ENCODE assay signal across 18 cellular contexts in the genomic region with DNA sequence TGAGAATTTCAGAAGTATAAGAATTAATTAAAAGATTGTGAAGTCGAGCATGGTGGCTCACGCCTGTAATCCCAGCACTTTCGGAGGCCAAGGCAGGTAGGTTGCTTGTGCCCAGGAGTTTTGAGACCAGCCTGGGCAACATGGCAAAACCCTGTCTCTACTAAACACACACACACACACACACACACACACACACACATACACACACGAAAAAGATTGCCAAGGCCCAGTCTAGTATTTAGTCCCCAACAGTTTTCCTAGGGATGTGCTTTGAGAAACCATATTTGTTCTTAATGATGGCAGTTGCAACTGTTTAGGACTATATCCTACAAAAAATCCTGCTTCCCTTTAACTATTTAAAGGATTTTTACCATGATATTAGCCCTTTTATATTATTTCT. TPM values are rescaled to one million over a fixed set of nuclear protein-coding genes. Genes with fewer than 3 reads are reported as not detected.
DNase-seq lines count a peak whose midpoint lies in the region; ATAC-seq and TF ChIP-seq lines count a peak whose summit lies in the region.
"Had no signal": no experiment of that assay in that cellular context is flagged by ENCODE, and none has a peak within 500 bp of the region (broad histone marks: within the 10 kb centered on the region; RNA-seq: fewer than 3 reads in every experiment).

No MANE protein-coding gene starts in this region.

- no peaks in the 10 kb centered on the region for H3K9me3 ChIP-seq in lower lobe of right lung
- H3K9me3 ChIP-seq: Caco-2, gastroesophageal sphincter had no signal

- H3K27ac Mint-ChIP-seq in activated naive CD8-positive, alpha-beta T cell = peak overlapping the region; percentile 68
- no peak overlapping the region for H3K27ac Mint-ChIP-seq in activated naive CD8-positive, alpha-beta T cell treated with anti-CD3 and anti-CD28 coated beads for 36 hours
- H3K27ac Mint-ChIP-seq in activated CD8-positive, alpha-beta T cell treated with anti-CD3 and anti-CD28 coated beads for 36 hours = peak overlapping the region; percentile 52

- H3K27me3 Mint-ChIP-seq in activated naive CD8-positive, alpha-beta T cell = no peaks in the 10 kb centered on the region
- no peaks in the 10 kb centered on the region for H3K27me3 Mint-ChIP-seq in activated naive CD8-positive, alpha-beta T cell treated with anti-CD3 and anti-CD28 coated beads for 36 hours
- no peaks in the 10 kb centered on the region for H3K27me3 Mint-ChIP-seq in activated CD8-positive, alpha-beta T cell treated with anti-CD3 and anti-CD28 coated beads for 36 hours

- no peak overlapping the region for H3K4me3 Mint-ChIP-seq in activated naive CD8-positive, alpha-beta T cell
- no peak overlapping the region for H3K4me3 Mint-ChIP-seq in activated naive CD8-positive, alpha-beta T cell treated with anti-CD3 and anti-CD28 coated beads for 36 hours
- H3K4me3 Mint-ChIP-seq in activated CD8-positive, alpha-beta T cell treated with anti-CD3 and anti-CD28 coated beads for 36 hours = no peak overlapping the region

- peak overlapping the region; percentile 50 for H3K27ac ChIP-seq in lower lobe of right lung
- H3K27ac ChIP-seq in caudate nucleus (ENCODE audit: low read depth, low read length) = no peak overlapping the region
- H3K27ac ChIP-seq: cardiac muscle cell, gastroesophageal sphincter had no signal

- H3K27me3 ChIP-seq in lower lobe of right lung (ENCODE audit: low read depth) = no peaks in the 10 kb centered on the region
- H3K27me3 ChIP-seq: cardiac muscle cell, dorsolateral prefrontal cortex, gastroesophageal sphincter had no signal

- no peak overlapping the region for H3K4me3 ChIP-seq in lower lobe of right lung
- H3K4me3 ChIP-seq: cardiac muscle cell, gastroesophageal sphincter had no signal

- H3K4me1 ChIP-seq in lower lobe of right lung = peaks cover 33% of the 10 kb centered on the region

- CTCF ChIA-PET in activated CD8-positive, alpha-beta T cell treated with anti-CD3 and anti-CD28 coated beads for 36 hours (lab: Charles Lee) = no interaction called here

- intact Hi-C loops in activated CD8-positive, alpha-beta T cell treated with anti-CD3 and anti-CD28 coated beads for 36 hours (cut with micrococcal nuclease) = no loop called here
- intact Hi-C loops in lower lobe of right lung (cut with DNase I) = no loop called here
- intact Hi-C loops in head of caudate nucleus (cut with DNase I) = no loop called here

- ATAC-seq in activated CD8-positive, alpha-beta T cell treated with anti-CD3 and anti-CD28 coated beads for 36 hours = no peak
- no peak for ATAC-seq in lower lobe of right lung
- no peak for ATAC-seq in GM19035 (IDR thresholded peaks at IDR 0.05; ENCODE audit: unreplicated experiment)
- ATAC-seq: gastroesophageal sphincter, SK-N-SH treated with all-trans-retinoic acid at 6 μM for 48 hours had no signal

- DNase-seq in activated naive CD8-positive, alpha-beta T cell treated with anti-CD3 and anti-CD28 coated beads for 36 hours = no peak
- no peak for DNase-seq in activated CD8-positive, alpha-beta T cell treated with anti-CD3 and anti-CD28 coated beads for 36 hours
- DNase-seq in lower lobe of right lung (no peak), AG20443 (ENCODE audit: low spot score) (no peak), caudate nucleus (lab: John Stamatoyannopoulos, UW) (no peak), head of caudate nucleus (no peak)
- DNase-seq: activated T-cell treated with anti-CD3 and anti-CD28 coated beads, Interleukin-2, amount 50 U/mL, for 48 hours; amygdala; Caco-2; dorsolateral prefrontal cortex; NCI-H1048; NCI-H2081; RPMI8226 had no signal

- H3K9me3 Mint-ChIP-seq in activated naive CD8-positive, alpha-beta T cell (ENCODE audit: low read depth) = no peaks in the 10 kb centered on the region
- H3K9me3 Mint-ChIP-seq in activated naive CD8-positive, alpha-beta T cell treated with anti-CD3 and anti-CD28 coated beads for 36 hours = no peaks in the 10 kb centered on the region
- H3K9me3 Mint-ChIP-seq in activated CD8-positive, alpha-beta T cell treated with anti-CD3 and anti-CD28 coated beads for 36 hours = no peaks in the 10 kb centered on the region

- peaks cover 29% of the 10 kb centered on the region for H3K36me3 ChIP-seq in lower lobe of right lung
- H3K36me3 ChIP-seq: cardiac muscle cell had no signal

- H3K4me1 Mint-ChIP-seq in activated naive CD8-positive, alpha-beta T cell (ENCODE audit: low read depth) = peaks cover 45% of the 10 kb centered on the region
- peaks cover 32% of the 10 kb centered on the region for H3K4me1 Mint-ChIP-seq in activated naive CD8-positive, alpha-beta T cell treated with anti-CD3 and anti-CD28 coated beads for 36 hours
- H3K4me1 Mint-ChIP-seq in activated CD8-positive, alpha-beta T cell treated with anti-CD3 and anti-CD28 coated beads for 36 hours (ENCODE audit: low read depth) = peaks cover 44% of the 10 kb centered on the region

- POLR2A ChIA-PET in activated CD8-positive, alpha-beta T cell treated with anti-CD3 and anti-CD28 coated beads for 36 hours (lab: Charles Lee) = interaction anchor here (1.1 kb wide), 1 partner anchor 13 kb away, joined by 3 read pairs; no protein-coding TSS in a partner anchor

- no peak for TF ChIP-seq CTCF in activated CD8-positive, alpha-beta T cell treated with anti-CD3 and anti-CD28 coated beads for 36 hours (IDR thresholded peaks at IDR 0.05)
- TF ChIP-seq CTCF in lower lobe of right lung (IDR thresholded peaks at IDR 0.05) = no peak

- peaks cover 8% of the 10 kb centered on the region for H3K36me3 Mint-ChIP-seq in activated naive CD8-positive, alpha-beta T cell
- H3K36me3 Mint-ChIP-seq in activated naive CD8-positive, alpha-beta T cell treated with anti-CD3 and anti-CD28 coated beads for 36 hours = peaks cover 25% of the 10 kb centered on the region
- peaks cover 29% of the 10 kb centered on the region for H3K36me3 Mint-ChIP-seq in activated CD8-positive, alpha-beta T cell treated with anti-CD3 and anti-CD28 coated beads for 36 hours (ENCODE audit: low read depth)

RNA-seq across cellular contexts. Expression of a gene that starts 6.0 kb away (rescaled TPM):
- 10 to 100 TPM; 18.0 to 18.1 TPM for total RNA-seq in activated naive CD8-positive, alpha-beta T cell treated with anti-CD3 and anti-CD28 coated beads for 36 hours
- 10 to 100 TPM; 14.0 to 15.5 TPM for total RNA-seq in activated CD8-positive, alpha-beta T cell treated with anti-CD3 and anti-CD28 coated beads for 36 hours
- total RNA-seq in lower lobe of right lung = 25.0 TPM

RNA-seq across cellular contexts. Expression of a gene that starts 53.7 kb away (rescaled TPM):
- 100 to 1,000 TPM; 193 to 194 TPM for total RNA-seq in activated naive CD8-positive, alpha-beta T cell treated with anti-CD3 and anti-CD28 coated beads for 36 hours
- 100 to 1,000 TPM; 163 to 180 TPM for total RNA-seq in activated CD8-positive, alpha-beta T cell treated with anti-CD3 and anti-CD28 coated beads for 36 hours
- 68.6 TPM for total RNA-seq in lower lobe of right lung
